In genomic region chr2:16629044-16629443, GRCh38 we compare ENCODE assay signal across 1 cellular context.
TF ChIP-seq lines count a peak whose summit lies in the region.

No MANE protein-coding gene starts in this region.

TF ChIP-seq in IMR-90, 13 proteins besides CTCF, POLR2A, EP300 and RAD21 (continued from another document):
- TF ChIP-seq RFX5 (IDR thresholded peaks at IDR 0.05; ENCODE audit: low read depth, low read length) (no peak), NFE2L2 (IDR thresholded peaks at IDR 0.05; ENCODE audit: low read depth, low read length) (no peak), CEBPB (IDR thresholded peaks at IDR 0.05; ENCODE audit: low read depth, low read length) (no peak)
TF ChIP-seq in IMR-90: peak in this region for 0.
